In the genomic region with DNA sequence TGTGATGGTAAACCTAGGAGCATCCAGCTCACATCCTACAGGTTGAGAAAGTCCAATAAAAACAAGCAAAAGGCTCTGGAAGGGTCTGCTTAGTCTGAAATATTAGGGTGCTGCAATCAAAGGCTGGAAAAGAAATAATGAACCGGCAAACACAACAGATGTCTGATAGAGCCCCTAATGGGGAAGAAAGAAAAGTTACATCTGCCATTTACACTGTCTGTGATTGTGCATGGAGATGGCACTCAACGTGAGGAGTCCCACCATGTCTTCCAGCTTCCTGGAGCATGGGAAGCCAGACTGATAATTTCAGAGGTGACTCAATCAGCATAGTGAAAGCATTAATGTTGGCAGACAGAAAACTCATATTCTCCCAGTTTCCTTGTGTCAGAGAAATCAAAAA, we compare ENCODE assay signal across 21 cellular contexts.
DNase-seq lines count a peak whose midpoint lies in the region; ATAC-seq and TF ChIP-seq lines count a peak whose summit lies in the region.
"Had no signal": no experiment of that assay in that cellular context is flagged by ENCODE, and none has a peak within 500 bp of the region (broad histone marks: within the 10 kb centered on the region; RNA-seq: fewer than 3 reads in every experiment).

No MANE protein-coding gene starts in this region.

- no peaks in the 10 kb centered on the region for H3K36me3 Mint-ChIP-seq in WTC11
- no peaks in the 10 kb centered on the region for H3K36me3 Mint-ChIP-seq in activated T-cell treated with anti-CD3 and anti-CD28 coated beads, Interleukin-2, amount 50 U/mL, for 4 hours (ENCODE audit: insufficient read depth)
- H3K36me3 Mint-ChIP-seq: CD4-positive, alpha-beta memory T cell had no signal

- ATAC-seq in WTC11: peak; percentile 46; the same call in 1 of the 2 replicates
- no peak for ATAC-seq in activated T-cell treated with anti-CD3 and anti-CD28 coated beads, Interleukin-2, amount 50 U/mL, for 4 hours
- ATAC-seq: HepG2 had no signal

- no peaks in the 10 kb centered on the region for H3K27me3 ChIP-seq in osteoblast (ENCODE audit: insufficient read depth, low read length)
- H3K27me3 ChIP-seq: BE2C, SJSA1 had no signal

- H3K27ac ChIP-seq in osteoblast (ENCODE audit: low read depth, low read length): no peak overlapping the region
- H3K27ac ChIP-seq: 22Rv1, SJSA1 had no signal

- no peaks in the 10 kb centered on the region for H3K79me2 ChIP-seq in osteoblast (ENCODE audit: insufficient read depth, low read length)

- H3K4me1 ChIP-seq in osteoblast (ENCODE audit: insufficient read depth, low read length): no peaks in the 10 kb centered on the region
- H3K4me1 ChIP-seq: BE2C, SJSA1 had no signal

- H3K27me3 Mint-ChIP-seq in WTC11 (ENCODE audit: low read depth): no peaks in the 10 kb centered on the region; the same call in 1 of the 2 replicates
- H3K27me3 Mint-ChIP-seq in activated T-cell treated with anti-CD3 and anti-CD28 coated beads, Interleukin-2, amount 50 U/mL, for 4 hours (ENCODE audit: low read depth): peaks cover 9% of the 10 kb centered on the region

- H3K4me1 Mint-ChIP-seq in WTC11: peaks cover 10% of the 10 kb centered on the region
- H3K4me1 Mint-ChIP-seq in activated T-cell treated with anti-CD3 and anti-CD28 coated beads, Interleukin-2, amount 50 U/mL, for 4 hours (ENCODE audit: low read depth): no peaks in the 10 kb centered on the region

- no peak overlapping the region for H2AFZ ChIP-seq in osteoblast (ENCODE audit: low read length)

- no peak for TF ChIP-seq CTCF in WTC11 (IDR thresholded peaks at IDR 0.05)
- TF ChIP-seq CTCF in osteoblast (IDR thresholded peaks at IDR 0.05; ENCODE audit: extremely low read depth, low read depth, low read length): no peak

- no peak overlapping the region for H3K4me2 ChIP-seq in osteoblast (ENCODE audit: insufficient read depth, low read length)

- no peaks in the 10 kb centered on the region for H3K9me3 ChIP-seq in osteoblast (ENCODE audit: low read depth, low read length)
- H3K9me3 ChIP-seq: BE2C, SJSA1 had no signal

- H3K4me3 ChIP-seq in osteoblast (ENCODE audit: insufficient read depth, low read length): no peak overlapping the region
- H3K4me3 ChIP-seq: SJSA1 had no signal

- no peak overlapping the region for H3K27ac Mint-ChIP-seq in WTC11
- H3K27ac Mint-ChIP-seq: CD4-positive, alpha-beta memory T cell; HFFc6 had no signal

- CTCF ChIA-PET in WTC11 (lab: Charles Lee): interaction anchor here (0.6 kb wide), 1 partner anchor 769 kb away, joined by 3 read pairs; no protein-coding TSS in a partner anchor

- no peak overlapping the region for H3K4me3 Mint-ChIP-seq in WTC11
- H3K4me3 Mint-ChIP-seq in activated T-cell treated with anti-CD3 and anti-CD28 coated beads, Interleukin-2, amount 50 U/mL, for 4 hours: no peak overlapping the region
- H3K4me3 Mint-ChIP-seq: CD4-positive, alpha-beta memory T cell; HFFc6 had no signal

- H4K20me1 ChIP-seq in osteoblast (ENCODE audit: insufficient read depth, low read length): no peaks in the 10 kb centered on the region

- POLR2A ChIA-PET in WTC11 (lab: Charles Lee): no interaction called here

- no peaks in the 10 kb centered on the region for H3K36me3 ChIP-seq in osteoblast (ENCODE audit: insufficient read depth, low read length)
- H3K36me3 ChIP-seq: BE2C, SJSA1 had no signal

- H3K9me3 Mint-ChIP-seq in WTC11: no peaks in the 10 kb centered on the region
- H3K9me3 Mint-ChIP-seq in activated T-cell treated with anti-CD3 and anti-CD28 coated beads, Interleukin-2, amount 50 U/mL, for 4 hours: no peaks in the 10 kb centered on the region
- H3K9me3 Mint-ChIP-seq: HFFc6 had no signal

- DNase-seq in NCI-H146 (lab: John Stamatoyannopoulos, UW) (peak; percentile 0), NCI-H146 treated with DMSO at 0.1 percent for 48 hours (lab: John Stamatoyannopoulos, UW; ENCODE audit: unreplicated experiment) (no peak), WTC11 (ENCODE audit: low spot score) (no peak), kidney tubule cell (ENCODE audit: low spot score) (peak; percentile 10), NCI-H2081 treated with DMSO at 0.1 percent for 48 hours (lab: John Stamatoyannopoulos, UW) (no peak), osteoblast (ENCODE audit: insufficient read length, low spot score, missing footprints) (no peak)
- DNase-seq in stimulated activated CD4-positive, alpha-beta T cell treated with anti-CD3 and anti-CD28 coated beads, Interleukin-15, amount 100 ng/mL, for 24 hours: no peak
- no peak for DNase-seq in activated T-cell treated with anti-CD3 and anti-CD28 coated beads, Interleukin-2, amount 50 U/mL, for 4 hours
- DNase-seq: BE2C; CD4-positive, alpha-beta memory T cell; GDM1; GOT3; HFFc6; KG1; NCI-H1436; NCI-H2081; NCI-H510A treated with DMSO at 0.1 percent for 48 hours; NCI-H82 had no signal

TF ChIP-seq in WTC11, 78 proteins besides CTCF, POLR2A, EP300 and RAD21:
- TF ChIP-seq TP53 (CRISPR knock-in tag; IDR thresholded peaks at IDR 0.05): no peak
- TF ChIP-seq IRF2 (CRISPR knock-in tag; IDR thresholded peaks at IDR 0.05; ENCODE audit: borderline replicate concordance, low read depth): no peak
- TF ChIP-seq, protein P1, sequence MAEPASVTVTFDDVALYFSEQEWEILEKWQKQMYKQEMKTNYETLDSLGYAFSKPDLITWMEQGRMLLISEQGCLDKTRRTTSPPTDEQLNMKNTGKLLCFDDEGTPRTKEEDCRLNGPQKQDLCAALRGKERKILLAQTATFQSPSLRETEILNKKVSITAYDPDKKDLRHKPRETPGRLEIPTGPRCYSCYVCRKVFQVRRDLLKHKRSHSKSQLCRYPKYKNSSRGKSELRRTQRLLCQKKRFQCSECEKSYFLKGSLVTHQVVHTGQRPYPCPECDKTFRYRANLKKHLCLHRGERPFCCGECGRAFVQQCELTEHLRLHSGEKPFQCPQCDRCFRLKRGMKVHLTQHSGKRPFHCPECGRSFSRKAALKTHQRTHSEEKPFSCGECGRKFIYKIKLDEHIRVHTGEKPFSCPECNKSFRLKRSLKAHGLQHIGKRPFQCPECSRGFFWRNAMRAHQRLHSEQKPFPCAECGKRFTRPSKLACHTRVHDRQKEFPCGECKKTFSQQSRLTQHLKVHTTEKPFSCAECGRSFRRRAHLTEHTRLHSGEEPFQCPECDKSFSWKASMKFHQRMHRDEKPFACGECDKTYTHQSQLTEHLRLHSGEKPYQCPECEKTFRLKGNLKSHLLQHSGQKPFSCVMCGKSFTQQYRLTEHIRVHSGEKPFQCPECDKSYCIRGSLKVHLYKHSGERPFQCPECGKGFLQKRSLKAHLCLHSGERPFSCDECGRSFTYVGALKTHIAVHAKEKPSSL (CRISPR knock-in tag; conservative IDR thresholded peaks at IDR 0.05): no peak
- TF ChIP-seq, protein P2, sequence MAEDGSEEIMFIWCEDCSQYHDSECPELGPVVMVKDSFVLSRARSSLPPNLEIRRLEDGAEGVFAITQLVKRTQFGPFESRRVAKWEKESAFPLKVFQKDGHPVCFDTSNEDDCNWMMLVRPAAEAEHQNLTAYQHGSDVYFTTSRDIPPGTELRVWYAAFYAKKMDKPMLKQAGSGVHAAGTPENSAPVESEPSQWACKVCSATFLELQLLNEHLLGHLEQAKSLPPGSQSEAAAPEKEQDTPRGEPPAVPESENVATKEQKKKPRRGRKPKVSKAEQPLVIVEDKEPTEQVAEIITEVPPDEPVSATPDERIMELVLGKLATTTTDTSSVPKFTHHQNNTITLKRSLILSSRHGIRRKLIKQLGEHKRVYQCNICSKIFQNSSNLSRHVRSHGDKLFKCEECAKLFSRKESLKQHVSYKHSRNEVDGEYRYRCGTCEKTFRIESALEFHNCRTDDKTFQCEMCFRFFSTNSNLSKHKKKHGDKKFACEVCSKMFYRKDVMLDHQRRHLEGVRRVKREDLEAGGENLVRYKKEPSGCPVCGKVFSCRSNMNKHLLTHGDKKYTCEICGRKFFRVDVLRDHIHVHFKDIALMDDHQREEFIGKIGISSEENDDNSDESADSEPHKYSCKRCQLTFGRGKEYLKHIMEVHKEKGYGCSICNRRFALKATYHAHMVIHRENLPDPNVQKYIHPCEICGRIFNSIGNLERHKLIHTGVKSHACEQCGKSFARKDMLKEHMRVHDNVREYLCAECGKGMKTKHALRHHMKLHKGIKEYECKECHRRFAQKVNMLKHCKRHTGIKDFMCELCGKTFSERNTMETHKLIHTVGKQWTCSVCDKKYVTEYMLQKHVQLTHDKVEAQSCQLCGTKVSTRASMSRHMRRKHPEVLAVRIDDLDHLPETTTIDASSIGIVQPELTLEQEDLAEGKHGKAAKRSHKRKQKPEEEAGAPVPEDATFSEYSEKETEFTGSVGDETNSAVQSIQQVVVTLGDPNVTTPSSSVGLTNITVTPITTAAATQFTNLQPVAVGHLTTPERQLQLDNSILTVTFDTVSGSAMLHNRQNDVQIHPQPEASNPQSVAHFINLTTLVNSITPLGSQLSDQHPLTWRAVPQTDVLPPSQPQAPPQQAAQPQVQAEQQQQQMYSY (CRISPR knock-in tag; IDR thresholded peaks at IDR 0.05): no peak
TF ChIP-seq in WTC11: peak in this region for 0.

Comparison
In these comparisons a context has a peak if more than half of its experiments do, and no peak if none do; other contexts are left out.
1. DNase-seq: peak in NCI-H146 (single experiment) and kidney tubule cell (single experiment); none in NCI-H146 treated with DMSO at 0.1 percent for 48 hours (single experiment), WTC11 (single experiment), stimulated activated CD4-positive, alpha-beta T cell treated with anti-CD3 and anti-CD28 coated beads, Interleukin-15, amount 100 ng/mL, for 24 hours (single experiment), NCI-H2081 treated with DMSO at 0.1 percent for 48 hours (single experiment), activated T-cell treated with anti-CD3 and anti-CD28 coated beads, Interleukin-2, amount 50 U/mL, for 4 hours (single experiment) and osteoblast (single experiment).